In the genomic region with DNA sequence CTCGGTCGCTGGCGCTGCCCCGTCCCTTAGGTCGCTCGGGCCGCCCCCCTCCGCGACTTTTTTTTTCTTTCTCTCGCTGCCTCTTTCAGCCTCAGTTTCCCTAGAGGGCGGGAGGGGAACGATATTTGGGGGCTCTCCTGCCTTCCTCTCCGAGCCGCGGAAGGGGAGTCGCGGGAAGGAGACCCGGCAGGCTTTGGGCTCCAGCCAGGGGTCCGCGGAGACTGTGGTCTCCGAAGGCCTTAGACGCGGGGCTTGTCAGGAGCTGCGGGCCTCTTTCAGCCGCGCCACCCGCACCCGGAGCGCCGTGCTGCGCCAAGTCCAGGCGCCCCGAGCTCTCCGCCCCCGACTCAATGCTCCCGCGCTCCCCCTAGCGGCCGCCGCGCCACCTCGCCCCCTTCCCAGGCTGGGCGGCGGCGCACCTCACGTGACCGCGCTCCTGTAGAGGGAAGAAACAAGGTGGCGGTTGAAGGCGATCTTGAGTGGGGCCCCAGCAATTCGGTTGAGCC, we compare ENCODE assay signal across 1 cellular context.
A peak's percentile ranks its signal among the peaks of the same experiment; 100 is the strongest.
TF ChIP-seq lines count a peak whose summit lies in the region.

A gene (plus strand): TSS at position 427 of the 506 bp plus-strand sequence. CDS start 14,010 bp downstream, outside the sequence.

TF ChIP-seq in K562, 482 proteins besides CTCF, POLR2A, EP300 and RAD21 (continued from another document and continues in another):
- TF ChIP-seq, protein P1, sequence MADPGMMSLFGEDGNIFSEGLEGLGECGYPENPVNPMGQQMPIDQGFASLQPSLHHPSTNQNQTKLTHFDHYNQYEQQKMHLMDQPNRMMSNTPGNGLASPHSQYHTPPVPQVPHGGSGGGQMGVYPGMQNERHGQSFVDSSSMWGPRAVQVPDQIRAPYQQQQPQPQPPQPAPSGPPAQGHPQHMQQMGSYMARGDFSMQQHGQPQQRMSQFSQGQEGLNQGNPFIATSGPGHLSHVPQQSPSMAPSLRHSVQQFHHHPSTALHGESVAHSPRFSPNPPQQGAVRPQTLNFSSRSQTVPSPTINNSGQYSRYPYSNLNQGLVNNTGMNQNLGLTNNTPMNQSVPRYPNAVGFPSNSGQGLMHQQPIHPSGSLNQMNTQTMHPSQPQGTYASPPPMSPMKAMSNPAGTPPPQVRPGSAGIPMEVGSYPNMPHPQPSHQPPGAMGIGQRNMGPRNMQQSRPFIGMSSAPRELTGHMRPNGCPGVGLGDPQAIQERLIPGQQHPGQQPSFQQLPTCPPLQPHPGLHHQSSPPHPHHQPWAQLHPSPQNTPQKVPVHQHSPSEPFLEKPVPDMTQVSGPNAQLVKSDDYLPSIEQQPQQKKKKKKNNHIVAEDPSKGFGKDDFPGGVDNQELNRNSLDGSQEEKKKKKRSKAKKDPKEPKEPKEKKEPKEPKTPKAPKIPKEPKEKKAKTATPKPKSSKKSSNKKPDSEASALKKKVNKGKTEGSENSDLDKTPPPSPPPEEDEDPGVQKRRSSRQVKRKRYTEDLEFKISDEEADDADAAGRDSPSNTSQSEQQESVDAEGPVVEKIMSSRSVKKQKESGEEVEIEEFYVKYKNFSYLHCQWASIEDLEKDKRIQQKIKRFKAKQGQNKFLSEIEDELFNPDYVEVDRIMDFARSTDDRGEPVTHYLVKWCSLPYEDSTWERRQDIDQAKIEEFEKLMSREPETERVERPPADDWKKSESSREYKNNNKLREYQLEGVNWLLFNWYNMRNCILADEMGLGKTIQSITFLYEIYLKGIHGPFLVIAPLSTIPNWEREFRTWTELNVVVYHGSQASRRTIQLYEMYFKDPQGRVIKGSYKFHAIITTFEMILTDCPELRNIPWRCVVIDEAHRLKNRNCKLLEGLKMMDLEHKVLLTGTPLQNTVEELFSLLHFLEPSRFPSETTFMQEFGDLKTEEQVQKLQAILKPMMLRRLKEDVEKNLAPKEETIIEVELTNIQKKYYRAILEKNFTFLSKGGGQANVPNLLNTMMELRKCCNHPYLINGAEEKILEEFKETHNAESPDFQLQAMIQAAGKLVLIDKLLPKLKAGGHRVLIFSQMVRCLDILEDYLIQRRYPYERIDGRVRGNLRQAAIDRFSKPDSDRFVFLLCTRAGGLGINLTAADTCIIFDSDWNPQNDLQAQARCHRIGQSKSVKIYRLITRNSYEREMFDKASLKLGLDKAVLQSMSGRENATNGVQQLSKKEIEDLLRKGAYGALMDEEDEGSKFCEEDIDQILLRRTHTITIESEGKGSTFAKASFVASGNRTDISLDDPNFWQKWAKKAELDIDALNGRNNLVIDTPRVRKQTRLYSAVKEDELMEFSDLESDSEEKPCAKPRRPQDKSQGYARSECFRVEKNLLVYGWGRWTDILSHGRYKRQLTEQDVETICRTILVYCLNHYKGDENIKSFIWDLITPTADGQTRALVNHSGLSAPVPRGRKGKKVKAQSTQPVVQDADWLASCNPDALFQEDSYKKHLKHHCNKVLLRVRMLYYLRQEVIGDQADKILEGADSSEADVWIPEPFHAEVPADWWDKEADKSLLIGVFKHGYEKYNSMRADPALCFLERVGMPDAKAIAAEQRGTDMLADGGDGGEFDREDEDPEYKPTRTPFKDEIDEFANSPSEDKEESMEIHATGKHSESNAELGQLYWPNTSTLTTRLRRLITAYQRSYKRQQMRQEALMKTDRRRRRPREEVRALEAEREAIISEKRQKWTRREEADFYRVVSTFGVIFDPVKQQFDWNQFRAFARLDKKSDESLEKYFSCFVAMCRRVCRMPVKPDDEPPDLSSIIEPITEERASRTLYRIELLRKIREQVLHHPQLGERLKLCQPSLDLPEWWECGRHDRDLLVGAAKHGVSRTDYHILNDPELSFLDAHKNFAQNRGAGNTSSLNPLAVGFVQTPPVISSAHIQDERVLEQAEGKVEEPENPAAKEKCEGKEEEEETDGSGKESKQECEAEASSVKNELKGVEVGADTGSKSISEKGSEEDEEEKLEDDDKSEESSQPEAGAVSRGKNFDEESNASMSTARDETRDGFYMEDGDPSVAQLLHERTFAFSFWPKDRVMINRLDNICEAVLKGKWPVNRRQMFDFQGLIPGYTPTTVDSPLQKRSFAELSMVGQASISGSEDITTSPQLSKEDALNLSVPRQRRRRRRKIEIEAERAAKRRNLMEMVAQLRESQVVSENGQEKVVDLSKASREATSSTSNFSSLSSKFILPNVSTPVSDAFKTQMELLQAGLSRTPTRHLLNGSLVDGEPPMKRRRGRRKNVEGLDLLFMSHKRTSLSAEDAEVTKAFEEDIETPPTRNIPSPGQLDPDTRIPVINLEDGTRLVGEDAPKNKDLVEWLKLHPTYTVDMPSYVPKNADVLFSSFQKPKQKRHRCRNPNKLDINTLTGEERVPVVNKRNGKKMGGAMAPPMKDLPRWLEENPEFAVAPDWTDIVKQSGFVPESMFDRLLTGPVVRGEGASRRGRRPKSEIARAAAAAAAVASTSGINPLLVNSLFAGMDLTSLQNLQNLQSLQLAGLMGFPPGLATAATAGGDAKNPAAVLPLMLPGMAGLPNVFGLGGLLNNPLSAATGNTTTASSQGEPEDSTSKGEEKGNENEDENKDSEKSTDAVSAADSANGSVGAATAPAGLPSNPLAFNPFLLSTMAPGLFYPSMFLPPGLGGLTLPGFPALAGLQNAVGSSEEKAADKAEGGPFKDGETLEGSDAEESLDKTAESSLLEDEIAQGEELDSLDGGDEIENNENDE (IDR thresholded peaks at IDR 0.05; ENCODE audit: low read depth, low read length): no peak
- TF ChIP-seq, protein P2, sequence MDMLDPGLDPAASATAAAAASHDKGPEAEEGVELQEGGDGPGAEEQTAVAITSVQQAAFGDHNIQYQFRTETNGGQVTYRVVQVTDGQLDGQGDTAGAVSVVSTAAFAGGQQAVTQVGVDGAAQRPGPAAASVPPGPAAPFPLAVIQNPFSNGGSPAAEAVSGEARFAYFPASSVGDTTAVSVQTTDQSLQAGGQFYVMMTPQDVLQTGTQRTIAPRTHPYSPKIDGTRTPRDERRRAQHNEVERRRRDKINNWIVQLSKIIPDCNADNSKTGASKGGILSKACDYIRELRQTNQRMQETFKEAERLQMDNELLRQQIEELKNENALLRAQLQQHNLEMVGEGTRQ (CRISPR knock-in tag; IDR thresholded peaks at IDR 0.05): peak; percentile 97
- TF ChIP-seq ZNF165 (CRISPR knock-in tag; IDR thresholded peaks at IDR 0.05; ENCODE audit: borderline replicate concordance) (no peak), SMARCE1 (IDR thresholded peaks at IDR 0.05) (0 out of 2 replicates have a peak, but pooled peaks have one; percentile 11), POLR2G (IDR thresholded peaks at IDR 0.05; ENCODE audit: low read depth, low read length) (peak; percentile 74), ZNF316 (IDR thresholded peaks at IDR 0.05) (no peak), NRF1 (conservative IDR thresholded peaks at IDR 0.05 in 1 of 2, IDR thresholded peaks at IDR 0.05 in 1 of 2) (peak; percentile 39 to 54; a peak in 3 of 4 replicates), HMGN3 (IDR thresholded peaks at IDR 0.05; ENCODE audit: borderline replicate concordance, extremely low read depth, insufficient read length, low read depth, low read length) (peak; percentile 49), ZSCAN32 (CRISPR knock-in tag; IDR thresholded peaks at IDR 0.05) (no peak), POLR3A (IDR thresholded peaks at IDR 0.05; ENCODE audit: borderline replicate concordance, extremely low read depth, insufficient read depth, insufficient read length) (no peak), POLR2B (IDR thresholded peaks at IDR 0.05; ENCODE audit: low read depth, partially characterized antibody) (no peak), L3MBTL2 (IDR thresholded peaks at IDR 0.05) (no peak; the same call in 1 of the 2 replicates), ETV1 (tag; conservative IDR thresholded peaks at IDR 0.05; ENCODE audit: low read depth) (no peak), KLF1 (tag; IDR thresholded peaks at IDR 0.05) (no peak), NCOR1 (IDR thresholded peaks at IDR 0.05) (0 out of 2 replicates have a peak, but pooled peaks have one; percentile 21), ZNF561 (CRISPR knock-in tag; conservative IDR thresholded peaks at IDR 0.05) (no peak), BCOR (IDR thresholded peaks at IDR 0.05) (peak; percentile 86), MTA3 (IDR thresholded peaks at IDR 0.05; ENCODE audit: borderline replicate concordance) (peak; percentile 59), ZEB2 (IDR thresholded peaks at IDR 0.05) (peak; percentile 18; the same call in 1 of the 2 replicates), TAL1 (IDR thresholded peaks at IDR 0.05) (no peak), JUND (IDR thresholded peaks at IDR 0.05; ENCODE audit: borderline replicate concordance, low read depth, low read length) (peak; percentile 34; the same call in 1 of the 2 replicates), JUND (tag; IDR thresholded peaks at IDR 0.05; ENCODE audit: borderline replicate concordance, low read depth, low read length) (no peak; the same call in 2 of the 3 replicates), SP1 (CRISPR knock-in tag; IDR thresholded peaks at IDR 0.05) (no peak)
- TF ChIP-seq, protein P3, sequence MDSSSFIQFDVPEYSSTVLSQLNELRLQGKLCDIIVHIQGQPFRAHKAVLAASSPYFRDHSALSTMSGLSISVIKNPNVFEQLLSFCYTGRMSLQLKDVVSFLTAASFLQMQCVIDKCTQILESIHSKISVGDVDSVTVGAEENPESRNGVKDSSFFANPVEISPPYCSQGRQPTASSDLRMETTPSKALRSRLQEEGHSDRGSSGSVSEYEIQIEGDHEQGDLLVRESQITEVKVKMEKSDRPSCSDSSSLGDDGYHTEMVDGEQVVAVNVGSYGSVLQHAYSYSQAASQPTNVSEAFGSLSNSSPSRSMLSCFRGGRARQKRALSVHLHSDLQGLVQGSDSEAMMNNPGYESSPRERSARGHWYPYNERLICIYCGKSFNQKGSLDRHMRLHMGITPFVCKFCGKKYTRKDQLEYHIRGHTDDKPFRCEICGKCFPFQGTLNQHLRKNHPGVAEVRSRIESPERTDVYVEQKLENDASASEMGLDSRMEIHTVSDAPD (CRISPR knock-in tag; IDR thresholded peaks at IDR 0.05): no peak
- TF ChIP-seq, protein P4, sequence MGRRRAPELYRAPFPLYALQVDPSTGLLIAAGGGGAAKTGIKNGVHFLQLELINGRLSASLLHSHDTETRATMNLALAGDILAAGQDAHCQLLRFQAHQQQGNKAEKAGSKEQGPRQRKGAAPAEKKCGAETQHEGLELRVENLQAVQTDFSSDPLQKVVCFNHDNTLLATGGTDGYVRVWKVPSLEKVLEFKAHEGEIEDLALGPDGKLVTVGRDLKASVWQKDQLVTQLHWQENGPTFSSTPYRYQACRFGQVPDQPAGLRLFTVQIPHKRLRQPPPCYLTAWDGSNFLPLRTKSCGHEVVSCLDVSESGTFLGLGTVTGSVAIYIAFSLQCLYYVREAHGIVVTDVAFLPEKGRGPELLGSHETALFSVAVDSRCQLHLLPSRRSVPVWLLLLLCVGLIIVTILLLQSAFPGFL (CRISPR knock-in tag; IDR thresholded peaks at IDR 0.05): no peak
- TF ChIP-seq, protein P5, sequence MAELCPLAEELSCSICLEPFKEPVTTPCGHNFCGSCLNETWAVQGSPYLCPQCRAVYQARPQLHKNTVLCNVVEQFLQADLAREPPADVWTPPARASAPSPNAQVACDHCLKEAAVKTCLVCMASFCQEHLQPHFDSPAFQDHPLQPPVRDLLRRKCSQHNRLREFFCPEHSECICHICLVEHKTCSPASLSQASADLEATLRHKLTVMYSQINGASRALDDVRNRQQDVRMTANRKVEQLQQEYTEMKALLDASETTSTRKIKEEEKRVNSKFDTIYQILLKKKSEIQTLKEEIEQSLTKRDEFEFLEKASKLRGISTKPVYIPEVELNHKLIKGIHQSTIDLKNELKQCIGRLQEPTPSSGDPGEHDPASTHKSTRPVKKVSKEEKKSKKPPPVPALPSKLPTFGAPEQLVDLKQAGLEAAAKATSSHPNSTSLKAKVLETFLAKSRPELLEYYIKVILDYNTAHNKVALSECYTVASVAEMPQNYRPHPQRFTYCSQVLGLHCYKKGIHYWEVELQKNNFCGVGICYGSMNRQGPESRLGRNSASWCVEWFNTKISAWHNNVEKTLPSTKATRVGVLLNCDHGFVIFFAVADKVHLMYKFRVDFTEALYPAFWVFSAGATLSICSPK (IDR thresholded peaks at IDR 0.05; ENCODE audit: borderline replicate concordance): no peak
- TF ChIP-seq, protein P6, sequence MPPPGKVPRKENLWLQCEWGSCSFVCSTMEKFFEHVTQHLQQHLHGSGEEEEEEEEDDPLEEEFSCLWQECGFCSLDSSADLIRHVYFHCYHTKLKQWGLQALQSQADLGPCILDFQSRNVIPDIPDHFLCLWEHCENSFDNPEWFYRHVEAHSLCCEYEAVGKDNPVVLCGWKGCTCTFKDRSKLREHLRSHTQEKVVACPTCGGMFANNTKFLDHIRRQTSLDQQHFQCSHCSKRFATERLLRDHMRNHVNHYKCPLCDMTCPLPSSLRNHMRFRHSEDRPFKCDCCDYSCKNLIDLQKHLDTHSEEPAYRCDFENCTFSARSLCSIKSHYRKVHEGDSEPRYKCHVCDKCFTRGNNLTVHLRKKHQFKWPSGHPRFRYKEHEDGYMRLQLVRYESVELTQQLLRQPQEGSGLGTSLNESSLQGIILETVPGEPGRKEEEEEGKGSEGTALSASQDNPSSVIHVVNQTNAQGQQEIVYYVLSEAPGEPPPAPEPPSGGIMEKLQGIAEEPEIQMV (tag; conservative IDR thresholded peaks at IDR 0.05; ENCODE audit: low read depth): no peak
- TF ChIP-seq, protein P7, sequence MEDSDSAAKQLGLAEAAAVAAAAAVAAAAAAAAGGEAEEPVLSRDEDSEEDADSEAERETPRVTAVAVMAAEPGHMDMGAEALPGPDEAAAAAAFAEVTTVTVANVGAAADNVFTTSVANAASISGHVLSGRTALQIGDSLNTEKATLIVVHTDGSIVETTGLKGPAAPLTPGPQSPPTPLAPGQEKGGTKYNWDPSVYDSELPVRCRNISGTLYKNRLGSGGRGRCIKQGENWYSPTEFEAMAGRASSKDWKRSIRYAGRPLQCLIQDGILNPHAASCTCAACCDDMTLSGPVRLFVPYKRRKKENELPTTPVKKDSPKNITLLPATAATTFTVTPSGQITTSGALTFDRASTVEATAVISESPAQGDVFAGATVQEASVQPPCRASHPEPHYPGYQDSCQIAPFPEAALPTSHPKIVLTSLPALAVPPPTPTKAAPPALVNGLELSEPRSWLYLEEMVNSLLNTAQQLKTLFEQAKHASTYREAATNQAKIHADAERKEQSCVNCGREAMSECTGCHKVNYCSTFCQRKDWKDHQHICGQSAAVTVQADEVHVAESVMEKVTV (CRISPR knock-in tag; IDR thresholded peaks at IDR 0.05): no peak
- TF ChIP-seq, protein P8, sequence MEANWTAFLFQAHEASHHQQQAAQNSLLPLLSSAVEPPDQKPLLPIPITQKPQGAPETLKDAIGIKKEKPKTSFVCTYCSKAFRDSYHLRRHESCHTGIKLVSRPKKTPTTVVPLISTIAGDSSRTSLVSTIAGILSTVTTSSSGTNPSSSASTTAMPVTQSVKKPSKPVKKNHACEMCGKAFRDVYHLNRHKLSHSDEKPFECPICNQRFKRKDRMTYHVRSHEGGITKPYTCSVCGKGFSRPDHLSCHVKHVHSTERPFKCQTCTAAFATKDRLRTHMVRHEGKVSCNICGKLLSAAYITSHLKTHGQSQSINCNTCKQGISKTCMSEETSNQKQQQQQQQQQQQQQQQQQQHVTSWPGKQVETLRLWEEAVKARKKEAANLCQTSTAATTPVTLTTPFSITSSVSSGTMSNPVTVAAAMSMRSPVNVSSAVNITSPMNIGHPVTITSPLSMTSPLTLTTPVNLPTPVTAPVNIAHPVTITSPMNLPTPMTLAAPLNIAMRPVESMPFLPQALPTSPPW (CRISPR knock-in tag; IDR thresholded peaks at IDR 0.05): peak; percentile 59
